13 cellular contexts compared by ENCODE assay signal in genomic region chr7:47762746-47763062, GRCh38.
DNase-seq lines count a peak whose midpoint lies in the region; ATAC-seq, FAIRE-seq and TF ChIP-seq lines count a peak whose summit lies in the region.
"Had no signal": no experiment of that assay in that cellular context is flagged by ENCODE, and none has a peak within 500 bp of the region (broad histone marks: within the 10 kb centered on the region; RNA-seq: fewer than 3 reads in every experiment).

No MANE protein-coding gene starts in this region.

- no peak; the same call in 1 of the 2 replicates for ATAC-seq in Panc1
- no peak for ATAC-seq in right cardiac atrium
- ATAC-seq in effector memory CD8-positive, alpha-beta T cell (replicated peaks), result no peak
- no peak for ATAC-seq in activated CD8-positive, alpha-beta T cell treated with anti-CD3 and anti-CD28 coated beads for 36 hours

- CTCF ChIA-PET in Caco-2 (lab: Charles Lee), result interaction anchor here (1.0 to 1.3 kb wide), 2 partner anchors 14 to 24 kb away, joined by 4 to 8 read pairs; no protein-coding TSS in a partner anchor
- CTCF ChIA-PET in Panc1 (lab: Charles Lee), result interaction anchor here (0.8 to 1.0 kb wide), 2 partner anchors 57 to 152 kb away, joined by 3 read pairs; no protein-coding TSS in a partner anchor
- CTCF ChIA-PET in activated CD8-positive, alpha-beta T cell treated with anti-CD3 and anti-CD28 coated beads for 36 hours (lab: Charles Lee), result no interaction called here

- TF ChIP-seq CTCF in Caco-2 (IDR thresholded peaks at IDR 0.05; ENCODE audit: insufficient read depth in 1 of 2, low read depth in 1 of 2, low read length in 1 of 2, severe bottlenecking in 1 of 2, unreplicated experiment in 1 of 2) (no peak), Panc1 (IDR thresholded peaks at IDR 0.05) (no peak), liver (IDR thresholded peaks at IDR 0.05; ENCODE audit: low read depth, low read length, missing input control) (no peak)
- TF ChIP-seq CTCF in activated CD8-positive, alpha-beta T cell treated with anti-CD3 and anti-CD28 coated beads for 36 hours (IDR thresholded peaks at IDR 0.05), result no peak

- DNase-seq in Caco-2, result peak in 1 of 2 experiments; percentile 44
- DNase-seq in Panc1 (ENCODE audit: low read depth, low spot score), result no peak
- DNase-seq in small intestine, result no peak
- no peak for DNase-seq in caudate nucleus (lab: John Stamatoyannopoulos, UW)
- no peak for DNase-seq in right cardiac atrium
- DNase-seq in effector memory CD8-positive, alpha-beta T cell, result no peak
- DNase-seq in activated CD8-positive, alpha-beta T cell treated with anti-CD3 and anti-CD28 coated beads for 36 hours, result no peak
- DNase-seq: activated naive CD4-positive, alpha-beta T cell treated with anti-CD3 and anti-CD28 coated beads, Interleukin-2, amount 10 ng/mL, durations not matched to agents 7 days and 5 days; COR-L47; NCI-H446; occipital lobe; spleen had no signal

- intact Hi-C loops in Caco-2 (cut with micrococcal nuclease; ENCODE audit: unreplicated experiment), result loop anchor here (1.0 to 5.0 kb wide), 13 partner anchors 16 to 290 kb away; no protein-coding TSS in a partner anchor
- intact Hi-C loops in Panc1 (cut with micrococcal nuclease; ENCODE audit: unreplicated experiment), result loop anchor here (1.0 to 2.0 kb wide), 3 partner anchors 24 to 182 kb away; no protein-coding TSS in a partner anchor
- intact Hi-C loops in right cardiac atrium (cut with DNase I), result no loop called here
- intact Hi-C loops in activated CD8-positive, alpha-beta T cell treated with anti-CD3 and anti-CD28 coated beads for 36 hours (cut with micrococcal nuclease), result no loop called here

- H3K27ac Mint-ChIP-seq in Caco-2 (ENCODE audit: unreplicated experiment), result peak overlapping the region; percentile 98
- H3K27ac Mint-ChIP-seq in effector memory CD8-positive, alpha-beta T cell, result no peak overlapping the region
- H3K27ac Mint-ChIP-seq in activated CD8-positive, alpha-beta T cell treated with anti-CD3 and anti-CD28 coated beads for 36 hours, result no peak overlapping the region
- H3K27ac Mint-ChIP-seq: activated naive CD4-positive, alpha-beta T cell treated with anti-CD3 and anti-CD28 coated beads, Interleukin-2, amount 10 ng/mL, durations not matched to agents 7 days and 5 days had no signal

- BruUV-seq in Caco-2 (replicated peaks; lab: Mats Ljungman, UMichigan) (no TSS peak), Panc1 (replicated peaks; lab: Mats Ljungman, UMichigan) (no TSS peak)

- POLR2A ChIA-PET in Caco-2 (lab: Charles Lee), result interaction anchor here (0.6 to 1.5 kb wide), 7 partner anchors 14 to 187 kb away, joined by 4 to 8 read pairs (median 5); no protein-coding TSS in a partner anchor
- POLR2A ChIA-PET in Panc1 (lab: Charles Lee), result interaction anchor here (0.6 to 2.1 kb wide), 6 partner anchors 9 to 209 kb away, joined by 3 to 6 read pairs (median 4); partner anchors contain the start of gene TNS3
- POLR2A ChIA-PET in activated CD8-positive, alpha-beta T cell treated with anti-CD3 and anti-CD28 coated beads for 36 hours (lab: Charles Lee), result no interaction called here

- no peaks in the 10 kb centered on the region for H3K9me3 ChIP-seq in Caco-2
- no peaks in the 10 kb centered on the region for H3K9me3 ChIP-seq in Panc1 (ENCODE audit: control insufficient read depth, insufficient read depth, low read depth, low read length)
- H3K9me3 ChIP-seq in liver (ENCODE audit: control insufficient read depth in 4 of 4, low read length in 3 of 4), result no peaks in the 10 kb centered on the region
- H3K9me3 ChIP-seq in small intestine (ENCODE audit: control insufficient read depth, low read depth), result no peaks in the 10 kb centered on the region
- H3K9me3 ChIP-seq in right cardiac atrium (ENCODE audit: control insufficient read depth, low read length), result no peaks in the 10 kb centered on the region
- H3K9me3 ChIP-seq: spleen had no signal

- H3K36me3 Mint-ChIP-seq in Caco-2 (ENCODE audit: insufficient read depth, unreplicated experiment), result peaks cover 15% of the 10 kb centered on the region
- no peaks in the 10 kb centered on the region for H3K36me3 Mint-ChIP-seq in effector memory CD8-positive, alpha-beta T cell (ENCODE audit: insufficient read depth)
- no peaks in the 10 kb centered on the region for H3K36me3 Mint-ChIP-seq in activated CD8-positive, alpha-beta T cell treated with anti-CD3 and anti-CD28 coated beads for 36 hours (ENCODE audit: low read depth)
- H3K36me3 Mint-ChIP-seq: activated naive CD4-positive, alpha-beta T cell treated with anti-CD3 and anti-CD28 coated beads, Interleukin-2, amount 10 ng/mL, durations not matched to agents 7 days and 5 days had no signal

- in situ Hi-C loops in Panc1 (cut with HindIII; ENCODE audit: low pct_unique_long_range_greater_than_20kb, low sequenced_read_pairs), result no loop called here

- no peak for FAIRE-seq in small intestine (lab: Jason Lieb, UNC)

- TF ChIP-seq RAD21 in liver (IDR thresholded peaks at IDR 0.05), result no peak

- no peak overlapping the region for H3K4me3 ChIP-seq in Caco-2 (ENCODE audit: low read depth, low read length)
- no peak overlapping the region for H3K4me3 ChIP-seq in Panc1 (ENCODE audit: low read depth in 2 of 2, low read length in 2 of 2)
- no peak overlapping the region for H3K4me3 ChIP-seq in liver (ENCODE audit: low read depth in 1 of 3, low read length in 3 of 3)
- no peak overlapping the region for H3K4me3 ChIP-seq in small intestine (ENCODE audit: low read depth in 1 of 2, low read length in 2 of 2)
- H3K4me3 ChIP-seq in right cardiac atrium (ENCODE audit: low read length), result no peak overlapping the region
- H3K4me3 ChIP-seq: spleen had no signal

- H3K27me3 ChIP-seq in Caco-2 (replicated peaks; ENCODE audit: control insufficient read depth, insufficient read depth, low read length), result no peaks in the 10 kb centered on the region
- no peaks in the 10 kb centered on the region for H3K27me3 ChIP-seq in Panc1 (ENCODE audit: control insufficient read depth, insufficient read depth, low read length)
- H3K27me3 ChIP-seq in liver (ENCODE audit: control insufficient read depth in 4 of 4, insufficient read depth in 4 of 4, low read length in 3 of 4), result no peaks in the 10 kb centered on the region
- no peaks in the 10 kb centered on the region for H3K27me3 ChIP-seq in small intestine (ENCODE audit: control insufficient read depth in 2 of 2, insufficient read depth in 2 of 2, low read length in 2 of 2)
- no peaks in the 10 kb centered on the region for H3K27me3 ChIP-seq in right cardiac atrium (ENCODE audit: control insufficient read depth, insufficient read depth)
- H3K27me3 ChIP-seq: spleen had no signal

- no peaks in the 10 kb centered on the region for H3K27me3 Mint-ChIP-seq in Caco-2 (ENCODE audit: insufficient read depth, unreplicated experiment)
- H3K27me3 Mint-ChIP-seq in effector memory CD8-positive, alpha-beta T cell, result no peaks in the 10 kb centered on the region
- H3K27me3 Mint-ChIP-seq in activated CD8-positive, alpha-beta T cell treated with anti-CD3 and anti-CD28 coated beads for 36 hours, result no peaks in the 10 kb centered on the region
- H3K27me3 Mint-ChIP-seq: activated naive CD4-positive, alpha-beta T cell treated with anti-CD3 and anti-CD28 coated beads, Interleukin-2, amount 10 ng/mL, durations not matched to agents 7 days and 5 days had no signal

- peaks cover 33% of the 10 kb centered on the region for H3K4me1 Mint-ChIP-seq in Caco-2 (ENCODE audit: low read depth, unreplicated experiment)
- no peaks in the 10 kb centered on the region for H3K4me1 Mint-ChIP-seq in effector memory CD8-positive, alpha-beta T cell (ENCODE audit: low read depth in 2 of 2)
- no peaks in the 10 kb centered on the region for H3K4me1 Mint-ChIP-seq in activated CD8-positive, alpha-beta T cell treated with anti-CD3 and anti-CD28 coated beads for 36 hours (ENCODE audit: low read depth)
- H3K4me1 Mint-ChIP-seq: activated naive CD4-positive, alpha-beta T cell treated with anti-CD3 and anti-CD28 coated beads, Interleukin-2, amount 10 ng/mL, durations not matched to agents 7 days and 5 days had no signal

- 84% methylated on average over 4 of the region's 4 CpGs for WGBS in liver
- WGBS in small intestine, 3 donors, result 80 to 88% (median 87%) methylated on average over 4 of the region's 4 CpGs
- WGBS in right cardiac atrium, result 98% methylated on average over 4 of the region's 4 CpGs

- H3K9ac ChIP-seq in liver (ENCODE audit: low read depth in 1 of 2, low read length in 2 of 2), result no peak overlapping the region

- H3K36me3 ChIP-seq in Caco-2 (ENCODE audit: control insufficient read depth, insufficient read depth, low read length) (no peaks in the 10 kb centered on the region), Panc1 (ENCODE audit: control insufficient read depth, insufficient read depth, low read length) (no peaks in the 10 kb centered on the region), liver (ENCODE audit: control insufficient read depth in 4 of 4, insufficient read depth in 3 of 4, low read depth in 1 of 4, low read length in 3 of 4) (no peaks in the 10 kb centered on the region), small intestine (ENCODE audit: control insufficient read depth in 2 of 2, insufficient read depth in 2 of 2, low read length in 2 of 2) (no peaks in the 10 kb centered on the region)
- H3K36me3 ChIP-seq: spleen had no signal

- H3K9me3 Mint-ChIP-seq in Caco-2 (ENCODE audit: unreplicated experiment), result no peaks in the 10 kb centered on the region
- peaks cover 0 to 2% of the 10 kb centered on the region in 2 donors for H3K9me3 Mint-ChIP-seq in effector memory CD8-positive, alpha-beta T cell
- no peaks in the 10 kb centered on the region for H3K9me3 Mint-ChIP-seq in activated CD8-positive, alpha-beta T cell treated with anti-CD3 and anti-CD28 coated beads for 36 hours
- H3K9me3 Mint-ChIP-seq: activated naive CD4-positive, alpha-beta T cell treated with anti-CD3 and anti-CD28 coated beads, Interleukin-2, amount 10 ng/mL, durations not matched to agents 7 days and 5 days had no signal

- H3K4me1 ChIP-seq in Caco-2 (peaks cover 44% of the 10 kb centered on the region), Panc1 (ENCODE audit: control insufficient read depth, insufficient read depth, low read length) (peaks cover 43% of the 10 kb centered on the region), liver (ENCODE audit: control insufficient read depth in 4 of 4, insufficient read depth in 4 of 4, low read length in 3 of 4) (peaks cover 4 to 22% (median 7%) of the 10 kb centered on the region in 4 donors), small intestine (ENCODE audit: control insufficient read depth in 2 of 2, insufficient read depth in 1 of 2, low read depth in 1 of 2, low read length in 1 of 2) (peaks cover 2 to 4% of the 10 kb centered on the region in 2 donors), right cardiac atrium (ENCODE audit: control insufficient read depth, insufficient read depth, low read length) (peaks cover 4% of the 10 kb centered on the region)

- H3K27ac ChIP-seq in Panc1 (ENCODE audit: low read length), result peak overlapping the region; percentile 100
- H3K27ac ChIP-seq in liver (ENCODE audit: low read depth in 1 of 2, low read length in 2 of 2), result peak overlapping the region; percentile 84 to 89
- H3K27ac ChIP-seq in small intestine (ENCODE audit: low read depth in 1 of 2, low read length in 1 of 2), result peak overlapping the region; percentile 9 to 51
- no peak overlapping the region for H3K27ac ChIP-seq in caudate nucleus (ENCODE audit: low read depth, low read length)
- H3K27ac ChIP-seq in right cardiac atrium (ENCODE audit: low read length), result no peak overlapping the region

- H3K4me3 Mint-ChIP-seq in Caco-2 (ENCODE audit: unreplicated experiment), result peak overlapping the region; percentile 70
- H3K4me3 Mint-ChIP-seq in effector memory CD8-positive, alpha-beta T cell, result no peak overlapping the region
- no peak overlapping the region for H3K4me3 Mint-ChIP-seq in activated CD8-positive, alpha-beta T cell treated with anti-CD3 and anti-CD28 coated beads for 36 hours
- H3K4me3 Mint-ChIP-seq: activated naive CD4-positive, alpha-beta T cell treated with anti-CD3 and anti-CD28 coated beads, Interleukin-2, amount 10 ng/mL, durations not matched to agents 7 days and 5 days had no signal

Comparison
In these comparisons a context has a peak if more than half of its experiments do, and no peak if none do; other contexts are left out.
1. H3K27ac ChIP-seq: peak in Panc1 (single experiment), liver (2 of 2) and small intestine (2 of 2); none in caudate nucleus (single experiment) and right cardiac atrium (single experiment).
2. intact Hi-C loops: an anchor here in Caco-2 (1.0 to 5.0 kb wide) and Panc1 (1.0 to 2.0 kb wide); none called in right cardiac atrium and activated CD8-positive, alpha-beta T cell treated with anti-CD3 and anti-CD28 coated beads for 36 hours.